In the genomic region with DNA sequence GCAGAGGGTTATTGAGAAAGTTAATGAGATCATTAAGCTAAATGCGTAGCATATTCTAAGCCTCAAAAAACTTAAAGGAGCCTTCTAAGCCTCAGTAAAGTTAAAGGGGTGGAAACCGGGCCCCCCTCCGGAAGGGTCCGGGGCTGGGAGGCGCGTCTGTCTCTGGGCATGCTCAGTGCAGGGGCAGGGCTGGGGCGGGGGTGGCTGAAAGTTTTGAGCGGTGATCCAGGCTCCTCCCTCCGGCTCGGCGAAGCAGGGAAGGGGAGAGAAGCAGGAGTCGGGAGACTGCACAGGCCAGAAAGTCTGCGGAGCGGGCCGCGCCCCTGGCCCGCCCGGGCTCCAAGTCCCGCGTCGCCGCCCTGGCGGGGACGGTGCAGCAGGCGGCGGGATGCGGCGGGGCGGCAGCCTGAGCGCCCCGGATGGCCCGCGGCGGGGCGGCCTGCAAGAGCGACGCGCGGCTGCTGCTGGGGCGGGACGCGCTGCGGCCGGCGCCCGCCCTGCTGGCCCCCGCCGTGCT, we compare ENCODE assay signal across 1 cellular context.
TF ChIP-seq lines count a peak whose summit lies in the region.

A gene (plus strand): TSS at position 240 of the 517 bp plus-strand sequence. CDS start 180 bp downstream, at position 420.

TF ChIP-seq in GM12878, 131 proteins besides CTCF, POLR2A, EP300 and RAD21 (continued from another document):
- TF ChIP-seq, protein P1, sequence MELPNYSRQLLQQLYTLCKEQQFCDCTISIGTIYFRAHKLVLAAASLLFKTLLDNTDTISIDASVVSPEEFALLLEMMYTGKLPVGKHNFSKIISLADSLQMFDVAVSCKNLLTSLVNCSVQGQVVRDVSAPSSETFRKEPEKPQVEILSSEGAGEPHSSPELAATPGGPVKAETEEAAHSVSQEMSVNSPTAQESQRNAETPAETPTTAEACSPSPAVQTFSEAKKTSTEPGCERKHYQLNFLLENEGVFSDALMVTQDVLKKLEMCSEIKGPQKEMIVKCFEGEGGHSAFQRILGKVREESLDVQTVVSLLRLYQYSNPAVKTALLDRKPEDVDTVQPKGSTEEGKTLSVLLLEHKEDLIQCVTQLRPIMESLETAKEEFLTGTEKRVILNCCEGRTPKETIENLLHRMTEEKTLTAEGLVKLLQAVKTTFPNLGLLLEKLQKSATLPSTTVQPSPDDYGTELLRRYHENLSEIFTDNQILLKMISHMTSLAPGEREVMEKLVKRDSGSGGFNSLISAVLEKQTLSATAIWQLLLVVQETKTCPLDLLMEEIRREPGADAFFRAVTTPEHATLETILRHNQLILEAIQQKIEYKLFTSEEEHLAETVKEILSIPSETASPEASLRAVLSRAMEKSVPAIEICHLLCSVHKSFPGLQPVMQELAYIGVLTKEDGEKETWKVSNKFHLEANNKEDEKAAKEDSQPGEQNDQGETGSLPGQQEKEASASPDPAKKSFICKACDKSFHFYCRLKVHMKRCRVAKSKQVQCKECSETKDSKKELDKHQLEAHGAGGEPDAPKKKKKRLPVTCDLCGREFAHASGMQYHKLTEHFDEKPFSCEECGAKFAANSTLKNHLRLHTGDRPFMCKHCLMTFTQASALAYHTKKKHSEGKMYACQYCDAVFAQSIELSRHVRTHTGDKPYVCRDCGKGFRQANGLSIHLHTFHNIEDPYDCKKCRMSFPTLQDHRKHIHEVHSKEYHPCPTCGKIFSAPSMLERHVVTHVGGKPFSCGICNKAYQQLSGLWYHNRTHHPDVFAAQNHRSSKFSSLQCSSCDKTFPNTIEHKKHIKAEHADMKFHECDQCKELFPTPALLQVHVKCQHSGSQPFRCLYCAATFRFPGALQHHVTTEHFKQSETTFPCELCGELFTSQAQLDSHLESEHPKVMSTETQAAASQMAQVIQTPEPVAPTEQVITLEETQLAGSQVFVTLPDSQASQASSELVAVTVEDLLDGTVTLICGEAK (IDR thresholded peaks at IDR 0.05; ENCODE audit: borderline replicate concordance): no peak
